In genomic region chr2:163659224-163659623, GRCh38 we compare ENCODE assay signal across 23 cellular contexts.
DNase-seq lines count a peak whose midpoint lies in the region; ATAC-seq, FAIRE-seq and TF ChIP-seq lines count a peak whose summit lies in the region.
"Had no signal": no experiment of that assay in that cellular context is flagged by ENCODE, and none has a peak within 500 bp of the region (broad histone marks: within the 10 kb centered on the region; RNA-seq: fewer than 3 reads in every experiment).

No MANE protein-coding gene starts in this region.

- H3K4me3 ChIP-seq in epithelial cell of proximal tubule (ENCODE audit: low read depth, low read length), result no peak overlapping the region
- H3K4me3 ChIP-seq in coronary artery, result no peak overlapping the region
- H3K4me3 ChIP-seq: ovary, stomach, upper lobe of left lung had no signal

- TF ChIP-seq CTCF in RWPE1 (conservative IDR thresholded peaks at IDR 0.05; ENCODE audit: low read depth) (no peak), epithelial cell of proximal tubule (conservative IDR thresholded peaks at IDR 0.05; ENCODE audit: low read depth, low read length) (no peak), omental fat pad (IDR thresholded peaks at IDR 0.05) (no peak), coronary artery (IDR thresholded peaks at IDR 0.05) (no peak)

- CTCF ChIA-PET in RWPE1 (lab: Yijun Ruan, JAX), result no interaction called here

- ATAC-seq in omental fat pad (ENCODE audit: low FRiP score) (peak; percentile 75), HG03097 (IDR thresholded peaks at IDR 0.05; ENCODE audit: low FRiP score, unreplicated experiment) (no peak)
- ATAC-seq: activated CD8-positive, alpha-beta T cell treated with anti-CD3 and anti-CD28 coated beads, Interleukin-2, amount 10 ng/mL, durations not matched to agents 7 days and 5 days; right cardiac atrium had no signal

- H3K27ac ChIP-seq in RWPE1 (no peak overlapping the region), coronary artery (no peak overlapping the region)
- H3K27ac ChIP-seq: ovary, stomach, upper lobe of left lung had no signal

- POLR2A ChIA-PET in RWPE1 (lab: Yijun Ruan, JAX; ENCODE audit: low non-redundant PET), result no interaction called here

- no peak for FAIRE-seq in frontal cortex (lab: Jason Lieb, UNC)
- FAIRE-seq: GM18507 had no signal

- DNase-seq in EL, result peak; percentile 21
- DNase-seq in RWPE1 (ENCODE audit: low spot score), result peak; percentile 74
- DNase-seq in epithelial cell of proximal tubule (ENCODE audit: low read depth), result peak; percentile 56
- DNase-seq in omental fat pad (ENCODE audit: low spot score), result no peak
- DNase-seq in stimulated activated CD4-positive, alpha-beta T cell treated with anti-CD3 and anti-CD28 coated beads, Interleukin-1b, Interleukin-23, amount 100 ng/mL, for 48 hours, result no peak
- no peak for DNase-seq in frontal cortex (ENCODE audit: low spot score in 2 of 2)
- DNase-seq in coronary artery (ENCODE audit: low spot score), result no peak
- DNase-seq: activated CD4-positive, CD25-positive, alpha-beta regulatory T cell treated with anti-CD3 and anti-CD28 coated beads, Interleukin-2, amount 50 U/mL, for 72 hours; activated CD8-positive, alpha-beta T cell treated with anti-CD3 and anti-CD28 coated beads, Interleukin-2, amount 10 ng/mL, durations not matched to agents 7 days and 5 days; CD4-positive, CD25-positive, alpha-beta regulatory T cell; cerebellar nuclear complex; glutamatergic neuron; H9; naive B cell; NCI-H1048; NCI-H187; ovary; right cardiac atrium; SHP77; stomach; upper lobe of left lung had no signal

Comparison
In these comparisons a context has a peak if more than half of its experiments do, and no peak if none do; other contexts are left out.
1. DNase-seq: peak in EL (single experiment), RWPE1 (single experiment) and epithelial cell of proximal tubule (single experiment); none in omental fat pad (single experiment), stimulated activated CD4-positive, alpha-beta T cell treated with anti-CD3 and anti-CD28 coated beads, Interleukin-1b, Interleukin-23, amount 100 ng/mL, for 48 hours (single experiment), frontal cortex (0 of 2) and coronary artery (single experiment).